ENCODE assay signal across 25 cellular contexts in genomic region chr15:70437089-70437488, GRCh38.
"Had no signal": no experiment of that assay in that cellular context is flagged by ENCODE, and none has a peak within 500 bp of the region (broad histone marks: within the 10 kb centered on the region; RNA-seq: fewer than 3 reads in every experiment).

No MANE protein-coding gene starts in this region.

- H3K36me3 ChIP-seq: adrenal gland, ascending aorta, brain microvascular endothelial cell, thyroid gland, upper lobe of right lung had no signal

- H3K27ac Mint-ChIP-seq: activated CD4-positive, alpha-beta T cell treated with anti-CD3 and anti-CD28 coated beads, Interleukin-2, amount 10 ng/mL, durations not matched to agents 24 days and 14 days; activated CD8-positive, alpha-beta memory T cell treated with anti-CD3 and anti-CD28 coated beads, Interleukin-2, amount 10 ng/mL, durations not matched to agents 7 days and 5 days; activated CD8-positive, alpha-beta T cell treated with anti-CD3 and anti-CD28 coated beads for 36 hours; activated naive CD8-positive, alpha-beta T cell; immature natural killer cell; nephron; stimulated activated naive CD8-positive, alpha-beta T cell treated with anti-CD3 and anti-CD28 coated beads, Interleukin-15, Interleukin-2, amounts not matched to agents 100 ng/mL and 50 ng/mL, for 24 hours had no signal

- H3K9me3 Mint-ChIP-seq: activated CD4-positive, alpha-beta T cell treated with anti-CD3 and anti-CD28 coated beads, Interleukin-2, amount 10 ng/mL, durations not matched to agents 24 days and 14 days; activated CD8-positive, alpha-beta T cell treated with anti-CD3 and anti-CD28 coated beads for 36 hours; immature natural killer cell; nephron; stimulated activated naive CD8-positive, alpha-beta T cell treated with anti-CD3 and anti-CD28 coated beads, Interleukin-15, Interleukin-2, amounts not matched to agents 100 ng/mL and 50 ng/mL, for 24 hours had no signal

- DNase-seq: activated CD4-positive, alpha-beta T cell treated with anti-CD3 and anti-CD28 coated beads, Interleukin-2, amount 10 ng/mL, durations not matched to agents 24 days and 14 days; activated T-cell treated with anti-CD3 and anti-CD28 coated beads for 4 hours; adrenal gland; brain microvascular endothelial cell; caudate nucleus; dermis blood vessel endothelial cell; effector CD8-positive, alpha-beta T cell; immature natural killer cell; kidney glomerular epithelial cell; left ventricle myocardium superior; midbrain; right cardiac atrium; stimulated activated CD4-positive, alpha-beta T cell treated with anti-CD3 and anti-CD28 coated beads, Interleukin-1b, Interleukin-23, amount 100 ng/mL, for 48 hours; substantia nigra; T-helper 2 cell; thyroid gland; upper lobe of right lung had no signal

- H2AFZ ChIP-seq: parathyroid adenoma had no signal

- H3K9ac ChIP-seq: parathyroid adenoma had no signal

- H3K4me1 Mint-ChIP-seq: immature natural killer cell had no signal

- H3K9me3 ChIP-seq: adrenal gland, ascending aorta, thyroid gland, upper lobe of right lung had no signal

- H3K27ac ChIP-seq: adrenal gland, ascending aorta, brain microvascular endothelial cell, foreskin keratinocyte, parathyroid adenoma, thyroid gland, upper lobe of right lung had no signal

- H3K4me1 ChIP-seq: adrenal gland, ascending aorta, thyroid gland, upper lobe of right lung had no signal

- H3K27me3 ChIP-seq: ascending aorta, thyroid gland, upper lobe of right lung had no signal

- H3K4me3 Mint-ChIP-seq: activated CD4-positive, alpha-beta T cell treated with anti-CD3 and anti-CD28 coated beads, Interleukin-2, amount 10 ng/mL, durations not matched to agents 24 days and 14 days; activated CD8-positive, alpha-beta memory T cell treated with anti-CD3 and anti-CD28 coated beads, Interleukin-2, amount 10 ng/mL, durations not matched to agents 7 days and 5 days; activated CD8-positive, alpha-beta T cell treated with anti-CD3 and anti-CD28 coated beads for 36 hours; activated naive CD8-positive, alpha-beta T cell; immature natural killer cell; nephron; stimulated activated naive CD8-positive, alpha-beta T cell treated with anti-CD3 and anti-CD28 coated beads, Interleukin-15, Interleukin-2, amounts not matched to agents 100 ng/mL and 50 ng/mL, for 24 hours had no signal

- ATAC-seq: left ventricle myocardium superior, right cardiac atrium, upper lobe of right lung had no signal

- H3K79me2 ChIP-seq: parathyroid adenoma had no signal

- H3K36me3 Mint-ChIP-seq: activated CD8-positive, alpha-beta memory T cell treated with anti-CD3 and anti-CD28 coated beads, Interleukin-2, amount 10 ng/mL, durations not matched to agents 7 days and 5 days; activated naive CD8-positive, alpha-beta T cell; immature natural killer cell had no signal

- H3K4me3 ChIP-seq: adrenal gland, ascending aorta, thyroid gland, upper lobe of right lung had no signal
